21 cellular contexts compared by ENCODE assay signal in genomic region chr6:64729522-64729921, GRCh38.
A peak's percentile ranks its signal among the peaks of the same experiment; 100 is the strongest.
DNase-seq lines count a peak whose midpoint lies in the region; ATAC-seq, FAIRE-seq and TF ChIP-seq lines count a peak whose summit lies in the region.
"Had no signal": no experiment of that assay in that cellular context is flagged by ENCODE, and none has a peak within 500 bp of the region (broad histone marks: within the 10 kb centered on the region; RNA-seq: fewer than 3 reads in every experiment).

No MANE protein-coding gene starts in this region.

- H3K9me1 ChIP-seq in endothelial cell of umbilical vein (replicated peaks; ENCODE audit: control insufficient read depth, extremely low read depth, insufficient read depth, low read length), result no peaks in the 10 kb centered on the region

- CTCF ChIA-PET in HEK293T (lab: Yijun Ruan, JAX), result no interaction called here
- CTCF ChIA-PET in endothelial cell of umbilical vein (lab: Charles Lee), result interaction anchor here (1.2 kb wide), 1 partner anchor 18 kb away, joined by 3 read pairs; no protein-coding TSS in a partner anchor
- CTCF ChIA-PET in activated CD4-positive, alpha-beta memory T cell treated with anti-CD3 and anti-CD28 coated beads, Interleukin-2, amount 10 ng/mL, durations not matched to agents 7 days and 5 days (lab: Charles Lee), result no interaction called here

- no peak overlapping the region for H3K4me3 ChIP-seq in endothelial cell of umbilical vein (replicated peaks in 1 of 3; ENCODE audit: insufficient read depth in 1 of 3, low read depth in 1 of 3, low read length in 3 of 3)
- H3K4me3 ChIP-seq: A549; BLaER1 treated with 17β-estradiol and CSF1 and Interleukin-3, amounts not matched to agents 10 nM and 100 nM had no signal

- FAIRE-seq in A204.1 (lab: Jason Lieb, UNC) (peak; percentile 23), endothelial cell of umbilical vein (lab: Jason Lieb, UNC) (peak; percentile 37)
- FAIRE-seq: A549, D721Med, G401.6, GM12891, GM19239 had no signal

- no peaks in the 10 kb centered on the region for H3K27me3 ChIP-seq in endothelial cell of umbilical vein (ENCODE audit: control insufficient read depth in 2 of 2, insufficient read depth in 2 of 2, low read length in 2 of 2)
- H3K27me3 ChIP-seq: BLaER1 treated with 17β-estradiol and CSF1 and Interleukin-3, amounts not matched to agents 10 nM and 100 nM had no signal

- dilution Hi-C loops in endothelial cell of umbilical vein (cut with MboI; ENCODE audit: extremely low pct_ligation_motif_present, low sequenced_read_pairs), result no loop called here

- H2AFZ ChIP-seq in endothelial cell of umbilical vein (ENCODE audit: low read depth, low read length), result no peak overlapping the region

- H3K9me3 Mint-ChIP-seq in activated CD4-positive, alpha-beta memory T cell treated with anti-CD3 and anti-CD28 coated beads, Interleukin-2, amount 10 ng/mL, durations not matched to agents 7 days and 5 days, result peaks cover 8% of the 10 kb centered on the region

- no peak overlapping the region for H3K4me3 Mint-ChIP-seq in activated CD4-positive, alpha-beta memory T cell treated with anti-CD3 and anti-CD28 coated beads, Interleukin-2, amount 10 ng/mL, durations not matched to agents 7 days and 5 days
- H3K4me3 Mint-ChIP-seq: B cell; CD4-positive, alpha-beta T cell; CD8-positive, alpha-beta T cell had no signal

- POLR2A ChIA-PET in HEK293T (lab: Yijun Ruan, JAX), result no interaction called here
- POLR2A ChIA-PET in endothelial cell of umbilical vein (lab: Charles Lee), result no interaction called here
- POLR2A ChIA-PET in activated CD4-positive, alpha-beta memory T cell treated with anti-CD3 and anti-CD28 coated beads, Interleukin-2, amount 10 ng/mL, durations not matched to agents 7 days and 5 days (lab: Charles Lee), result no interaction called here

- no peak for TF ChIP-seq CTCF in endothelial cell of umbilical vein (IDR thresholded peaks at IDR 0.05; ENCODE audit: extremely low read depth in 1 of 2, insufficient read depth in 1 of 2, low read depth in 1 of 2, low read length in 2 of 2)

- no peak overlapping the region for H3K4me2 ChIP-seq in endothelial cell of umbilical vein (ENCODE audit: insufficient read depth, low read length)
- H3K4me2 ChIP-seq: A549; BLaER1 treated with 17β-estradiol and CSF1 and Interleukin-3, amounts not matched to agents 10 nM and 100 nM had no signal

- H3K36me3 Mint-ChIP-seq in activated CD4-positive, alpha-beta memory T cell treated with anti-CD3 and anti-CD28 coated beads, Interleukin-2, amount 10 ng/mL, durations not matched to agents 7 days and 5 days (ENCODE audit: low read depth), result no peaks in the 10 kb centered on the region
- H3K36me3 Mint-ChIP-seq: CD8-positive, alpha-beta T cell had no signal

- H3K27ac ChIP-seq in endothelial cell of umbilical vein (ENCODE audit: insufficient read depth, low read depth, low read length), result no peak overlapping the region
- H3K27ac ChIP-seq: A549; BLaER1 treated with 17β-estradiol and CSF1 and Interleukin-3, amounts not matched to agents 10 nM and 100 nM; C4-2B had no signal

- no peak overlapping the region for H3K9ac ChIP-seq in endothelial cell of umbilical vein (replicated peaks; ENCODE audit: extremely low read depth, insufficient read depth, low read length)
- H3K9ac ChIP-seq: BLaER1 treated with 17β-estradiol and CSF1 and Interleukin-3, amounts not matched to agents 10 nM and 100 nM had no signal

- ATAC-seq in GM19452 (IDR thresholded peaks at IDR 0.05; ENCODE audit: unreplicated experiment), result no peak
- ATAC-seq: A549; CD8-positive, alpha-beta T cell had no signal

- H3K4me1 ChIP-seq in endothelial cell of umbilical vein (ENCODE audit: control insufficient read depth, extremely low read depth, insufficient read depth, low read length), result no peaks in the 10 kb centered on the region
- H3K4me1 ChIP-seq: A549; BLaER1 treated with 17β-estradiol and CSF1 and Interleukin-3, amounts not matched to agents 10 nM and 100 nM; Caco-2 had no signal

- BruUV-seq in endothelial cell of umbilical vein (replicated peaks; lab: Mats Ljungman, UMichigan), result no TSS peak

- DNase-seq in HEK293T (ENCODE audit: extremely low spot score), result no peak
- DNase-seq in endothelial cell of umbilical vein (ENCODE audit: low read depth, low spot score), result no peak
- no peak for DNase-seq in activated CD4-positive, alpha-beta memory T cell treated with anti-CD3 and anti-CD28 coated beads, Interleukin-2, amount 10 ng/mL, durations not matched to agents 7 days and 5 days
- DNase-seq: 8988T; AML-193; Caco-2; Calu3; CD4-positive, alpha-beta T cell; CD8-positive, alpha-beta T cell; DMS79 treated with DMSO at 0.1 percent for 48 hours; GF-D8 had no signal

- H3K79me2 ChIP-seq in endothelial cell of umbilical vein (ENCODE audit: control insufficient read depth, insufficient read depth, low read length), result no peaks in the 10 kb centered on the region

- no peaks in the 10 kb centered on the region for H3K36me3 ChIP-seq in endothelial cell of umbilical vein (ENCODE audit: control insufficient read depth in 2 of 2, extremely low read depth in 1 of 2, insufficient read depth in 2 of 2, low read length in 2 of 2)
- H3K36me3 ChIP-seq: BLaER1 treated with 17β-estradiol and CSF1 and Interleukin-3, amounts not matched to agents 10 nM and 100 nM had no signal

- H3K4me1 Mint-ChIP-seq in activated CD4-positive, alpha-beta memory T cell treated with anti-CD3 and anti-CD28 coated beads, Interleukin-2, amount 10 ng/mL, durations not matched to agents 7 days and 5 days, result no peaks in the 10 kb centered on the region
- H3K4me1 Mint-ChIP-seq: B cell had no signal

- H3K27me3 Mint-ChIP-seq in activated CD4-positive, alpha-beta memory T cell treated with anti-CD3 and anti-CD28 coated beads, Interleukin-2, amount 10 ng/mL, durations not matched to agents 7 days and 5 days, result no peaks in the 10 kb centered on the region
- H3K27me3 Mint-ChIP-seq: B cell; CD4-positive, alpha-beta T cell had no signal

- H4K20me1 ChIP-seq in endothelial cell of umbilical vein (replicated peaks; ENCODE audit: control insufficient read depth, extremely low read depth, insufficient read depth, low read length), result no peaks in the 10 kb centered on the region
- H4K20me1 ChIP-seq: BLaER1 treated with 17β-estradiol and CSF1 and Interleukin-3, amounts not matched to agents 10 nM and 100 nM had no signal

- intact Hi-C loops in endothelial cell of umbilical vein (cut with micrococcal nuclease), result no loop called here

- H3K27ac Mint-ChIP-seq in activated CD4-positive, alpha-beta memory T cell treated with anti-CD3 and anti-CD28 coated beads, Interleukin-2, amount 10 ng/mL, durations not matched to agents 7 days and 5 days, result no peak overlapping the region
- H3K27ac Mint-ChIP-seq: B cell; CD4-positive, alpha-beta T cell; CD8-positive, alpha-beta T cell had no signal

- no peak for TF ChIP-seq POLR2A in endothelial cell of umbilical vein (IDR thresholded peaks at IDR 0.05; ENCODE audit: low read depth, low read length)

- no peaks in the 10 kb centered on the region for H3K9me3 ChIP-seq in endothelial cell of umbilical vein (replicated peaks; ENCODE audit: control insufficient read depth, insufficient read depth, low read length)
- H3K9me3 ChIP-seq: A549; BLaER1 treated with 17β-estradiol and CSF1 and Interleukin-3, amounts not matched to agents 10 nM and 100 nM; Caco-2 had no signal

TF ChIP-seq in HEK293T, 16 proteins besides CTCF, POLR2A, EP300 and RAD21:
- TF ChIP-seq SP1 (IDR thresholded peaks at IDR 0.05) (no peak), FOXM1 (IDR thresholded peaks at IDR 0.05; ENCODE audit: borderline replicate concordance) (no peak), FOXA1 (IDR thresholded peaks at IDR 0.05) (no peak), CTBP1 (IDR thresholded peaks at IDR 0.05; ENCODE audit: borderline replicate concordance) (no peak), ELF4 (IDR thresholded peaks at IDR 0.05) (peak; percentile 50; the same call in 1 of the 2 replicates), ZNF384 (IDR thresholded peaks at IDR 0.05) (no peak), L3MBTL2 (conservative IDR thresholded peaks at IDR 0.05) (no peak)

TF ChIP-seq in endothelial cell of umbilical vein, 7 proteins besides CTCF, POLR2A, EP300 and RAD21:
- TF ChIP-seq POLR2AphosphoS5 (IDR thresholded peaks at IDR 0.05; ENCODE audit: insufficient read depth, low read depth, low read length) (no peak), GATA2 (IDR thresholded peaks at IDR 0.05; ENCODE audit: insufficient read depth, insufficient read length, low read depth, low read length) (no peak), FOS (IDR thresholded peaks at IDR 0.05; ENCODE audit: borderline replicate concordance, insufficient read depth, low read length) (no peak)
